18 cellular contexts compared by ENCODE assay signal in the genomic region with DNA sequence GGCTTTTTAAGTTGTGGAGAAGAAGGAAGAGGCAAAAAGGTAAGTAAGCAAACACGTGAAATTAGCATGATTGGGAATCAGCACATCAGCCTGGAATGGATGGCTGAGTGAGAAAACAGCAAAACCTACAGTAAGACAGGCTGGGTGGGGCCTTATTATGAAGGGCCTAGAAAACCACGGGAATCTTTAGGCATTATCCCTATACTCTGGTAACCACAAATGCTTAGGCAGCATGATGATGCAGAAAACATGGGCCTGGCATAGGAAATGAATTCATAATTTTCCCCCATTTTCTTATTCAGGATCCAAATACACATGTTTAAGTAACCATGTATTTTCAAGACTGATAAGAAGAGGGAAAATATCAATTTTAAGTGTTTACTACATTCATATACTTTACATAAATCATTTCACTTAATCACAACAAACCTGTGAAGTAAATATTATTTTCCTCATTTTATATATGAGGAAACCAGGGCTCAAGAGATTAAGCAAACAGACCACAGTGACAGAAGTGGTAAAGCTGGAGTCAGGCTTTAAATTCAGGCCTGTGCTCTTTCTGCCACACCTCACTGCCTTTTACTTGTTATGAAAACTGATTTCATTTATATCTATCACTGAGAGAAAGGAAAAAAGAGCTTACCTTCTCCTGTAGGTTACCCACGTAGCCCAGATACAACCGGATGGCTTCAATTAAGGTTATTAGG. TPM values are rescaled to one million over a fixed set of nuclear protein-coding genes. Genes with fewer than 3 reads are reported as not detected.
A peak's percentile ranks its signal among the peaks of the same experiment; 100 is the strongest.
DNase-seq lines count a peak whose midpoint lies in the region; ATAC-seq and TF ChIP-seq lines count a peak whose summit lies in the region.
"Had no signal": no experiment of that assay in that cellular context is flagged by ENCODE, and none has a peak within 500 bp of the region (broad histone marks: within the 10 kb centered on the region; RNA-seq: fewer than 3 reads in every experiment).

No MANE protein-coding gene starts in this region.

- H3K4me1 Mint-ChIP-seq in activated naive CD4-positive, alpha-beta T cell treated with anti-CD3 and anti-CD28 coated beads, Interleukin-2, amount 10 ng/mL, durations not matched to agents 7 days and 5 days: peaks cover 7% of the 10 kb centered on the region

- DNase-seq in AG09309 (ENCODE audit: low read depth) (peak; percentile 18), H4 (ENCODE audit: low spot score) (peak; percentile 73), SW480 (ENCODE audit: low spot score) (peak; percentile 94), fibroblast of the aortic adventitia (ENCODE audit: low read depth) (peak; percentile 71), GOT3 (lab: John Stamatoyannopoulos, UW) (no peak)
- DNase-seq in activated naive CD4-positive, alpha-beta T cell treated with anti-CD3 and anti-CD28 coated beads, Interleukin-2, amount 10 ng/mL, durations not matched to agents 7 days and 5 days: no peak
- DNase-seq: activated CD4-positive, alpha-beta T cell treated with anti-CD3 and anti-CD28 coated beads for 4 hours; adrenal gland; CD4-positive, alpha-beta T cell; effector CD8-positive, alpha-beta T cell; KBM-7; left ventricle myocardium inferior; NCI-H187; sigmoid colon; T-cell had no signal

- CTCF ChIA-PET in activated naive CD4-positive, alpha-beta T cell treated with anti-CD3 and anti-CD28 coated beads, Interleukin-2, amount 10 ng/mL, durations not matched to agents 7 days and 5 days (lab: Charles Lee): no interaction called here

- peaks cover 0 to 4% of the 10 kb centered on the region in 2 donors for H3K36me3 ChIP-seq in gastroesophageal sphincter
- H3K36me3 ChIP-seq: adrenal gland, left ventricle myocardium inferior had no signal

- peaks cover 25% of the 10 kb centered on the region for H3K27me3 Mint-ChIP-seq in activated naive CD4-positive, alpha-beta T cell treated with anti-CD3 and anti-CD28 coated beads, Interleukin-2, amount 10 ng/mL, durations not matched to agents 7 days and 5 days

- no peak for ATAC-seq in gastroesophageal sphincter
- ATAC-seq in GM19035 (IDR thresholded peaks at IDR 0.05; ENCODE audit: unreplicated experiment): no peak
- ATAC-seq: T-cell had no signal

- WGBS in gastroesophageal sphincter (ENCODE audit: low coverage in 1 of 2), 2 donors: 68 to 78% methylated on average over 4 of the region's 4 CpGs

- peaks cover 0 to 16% (median 3%) of the 10 kb centered on the region in 3 donors for H3K4me1 ChIP-seq in gastroesophageal sphincter

- H3K27ac Mint-ChIP-seq in activated naive CD4-positive, alpha-beta T cell treated with anti-CD3 and anti-CD28 coated beads, Interleukin-2, amount 10 ng/mL, durations not matched to agents 7 days and 5 days: no peak overlapping the region
- H3K27ac Mint-ChIP-seq: CD4-positive, alpha-beta T cell; T-cell had no signal

- TF ChIP-seq POLR2A in gastroesophageal sphincter (IDR thresholded peaks at IDR 0.05): no peak

- TF ChIP-seq EP300 in gastroesophageal sphincter (IDR thresholded peaks at IDR 0.05): no peak

- peak overlapping the region in 1 of 4 donors; percentile 30 for H3K27ac ChIP-seq in gastroesophageal sphincter
- H3K27ac ChIP-seq: adrenal gland, left ventricle myocardium inferior had no signal

- H3K9me3 ChIP-seq in gastroesophageal sphincter: no peaks in the 10 kb centered on the region
- H3K9me3 ChIP-seq: adrenal gland, left ventricle myocardium inferior, sigmoid colon had no signal

- no peak overlapping the region for H3K4me3 ChIP-seq in AG09309 (ENCODE audit: control insufficient read depth, low read depth, low read length)
- H3K4me3 ChIP-seq in fibroblast of the aortic adventitia (ENCODE audit: low read depth, low read length): no peak overlapping the region
- no peak overlapping the region for H3K4me3 ChIP-seq in gastroesophageal sphincter
- H3K4me3 ChIP-seq: adrenal gland, left ventricle myocardium inferior, sigmoid colon had no signal

- no peaks in the 10 kb centered on the region for H3K27me3 ChIP-seq in gastroesophageal sphincter
- H3K27me3 ChIP-seq: adrenal gland, sigmoid colon had no signal

- TF ChIP-seq CTCF in AG09309 (IDR thresholded peaks at IDR 0.05; ENCODE audit: control insufficient read depth, insufficient read depth, low read depth, low read length, missing control alignments) (no peak), fibroblast of the aortic adventitia (IDR thresholded peaks at IDR 0.05; ENCODE audit: insufficient read depth, low read length) (no peak), gastroesophageal sphincter (IDR thresholded peaks at IDR 0.05) (no peak)

- H3K36me3 Mint-ChIP-seq in activated naive CD4-positive, alpha-beta T cell treated with anti-CD3 and anti-CD28 coated beads, Interleukin-2, amount 10 ng/mL, durations not matched to agents 7 days and 5 days: no peaks in the 10 kb centered on the region
- H3K36me3 Mint-ChIP-seq: T-cell had no signal

- no peaks in the 10 kb centered on the region for H3K9me3 Mint-ChIP-seq in activated naive CD4-positive, alpha-beta T cell treated with anti-CD3 and anti-CD28 coated beads, Interleukin-2, amount 10 ng/mL, durations not matched to agents 7 days and 5 days
- H3K9me3 Mint-ChIP-seq: CD4-positive, alpha-beta T cell; neural crest cell; T-cell had no signal

- no peak overlapping the region for H3K4me3 Mint-ChIP-seq in activated naive CD4-positive, alpha-beta T cell treated with anti-CD3 and anti-CD28 coated beads, Interleukin-2, amount 10 ng/mL, durations not matched to agents 7 days and 5 days
- H3K4me3 Mint-ChIP-seq: CD4-positive, alpha-beta T cell; neural crest cell; T-cell had no signal

RNA-seq across cellular contexts. Expression of gene TMEM17, which starts 4.0 kb away (rescaled TPM):
- 2.6 and 2.8 TPM in 2 replicates for total RNA-seq in H4 (2014; rRNA removed; shearing (Covaris generic))
- total RNA-seq in fibroblast of the aortic adventitia (ENCODE audit: low replicate concordance): 0.90 and 4.4 TPM in 2 replicates
- 1 to 10 TPM in 3 of 4 donors, under 1 TPM in 1; 0.22 to 3.4 (median 2.0) TPM for total RNA-seq in gastroesophageal sphincter
- total RNA-seq: CD4-positive, alpha-beta T cell had no signal

Comparison
In these comparisons a context has a peak if more than half of its experiments do, and no peak if none do; other contexts are left out.
1. DNase-seq: peak in AG09309 (single experiment), H4 (single experiment), SW480 (single experiment) and fibroblast of the aortic adventitia (single experiment); none in GOT3 (single experiment) and activated naive CD4-positive, alpha-beta T cell treated with anti-CD3 and anti-CD28 coated beads, Interleukin-2, amount 10 ng/mL, durations not matched to agents 7 days and 5 days (single experiment).